Comparison of ENCODE assay signal across 8 cellular contexts in genomic region chr20:64079273-64080012, GRCh38.
DNase-seq lines count a peak whose midpoint lies in the region; ATAC-seq and TF ChIP-seq lines count a peak whose summit lies in the region.

TSS of gene RGS19 (minus strand) at chr20:64079518. CDS start at chr20:64076886, 2,632 bp downstream.

- peaks cover 2% of the 10 kb centered on the region for H3K27me3 ChIP-seq in GM06990 (replicated peaks; ENCODE audit: control insufficient read depth, insufficient read depth, low read length)

- ATAC-seq in activated CD4-positive, CD25-positive, alpha-beta regulatory T cell treated with anti-CD3 and anti-CD28 coated beads, Interleukin-2, amount 50 U/mL, for 24 hours, result peak; percentile 21 to 45

- H3K36me3 ChIP-seq in GM06990 (ENCODE audit: control insufficient read depth, insufficient read depth, low read length), result peaks cover 11% of the 10 kb centered on the region

- CTCF ChIA-PET in HEK293T (lab: Yijun Ruan, JAX), result interaction anchor here (1.3 to 1.7 kb wide), 2 partner anchors 10 to 40 kb away, joined by 5 read pairs; no protein-coding TSS in a partner anchor

- peak; percentile 89 for DNase-seq in GM06990 (ENCODE audit: extremely low read depth, insufficient read length)
- DNase-seq in HEK293T (ENCODE audit: extremely low spot score), result peak; percentile 82
- peak; percentile 57 for DNase-seq in NCI-H2171 treated with DMSO at 0.1 percent for 48 hours (lab: John Stamatoyannopoulos, UW)
- peak; percentile 68 for DNase-seq in kidney tubule cell (ENCODE audit: low spot score)
- DNase-seq in stimulated activated CD4-positive, alpha-beta T cell treated with anti-CD3 and anti-CD28 coated beads, Interleukin-1b, Interleukin-23, amount 100 ng/mL, for 48 hours, result peak; percentile 47
- no peak for DNase-seq in NCI-H2029 treated with DMSO at 0.1 percent for 48 hours (lab: John Stamatoyannopoulos, UW)

- POLR2A ChIA-PET in HEK293T (lab: Yijun Ruan, JAX), result interaction anchor here (1.5 to 5.3 kb wide), 2 partner anchors 15 to 17 kb away, joined by 5 to 38 read pairs; partner anchors contain the start of gene TCEA2

- TF ChIP-seq CTCF in GM06990 (IDR thresholded peaks at IDR 0.05; ENCODE audit: insufficient read depth, low read length, poor library complexity, severe bottlenecking), result no peak

- H3K27ac ChIP-seq in cingulate gyrus (ENCODE audit: low read depth, low read length), result peak within 1 kb of the TSS; percentile 72

- peak within 1 kb of the TSS; percentile 84 for H3K4me3 ChIP-seq in GM06990 (replicated peaks; ENCODE audit: low read depth, low read length)

TF ChIP-seq in HEK293T, 16 proteins besides CTCF, POLR2A, EP300 and RAD21:
- TF ChIP-seq FOXM1 (IDR thresholded peaks at IDR 0.05; ENCODE audit: borderline replicate concordance), result 0 out of 2 replicates have a peak, but pooled peaks have one; percentile 11
- no peak for TF ChIP-seq ARNT (IDR thresholded peaks at IDR 0.05)
